8 cellular contexts compared by ENCODE assay signal in genomic region chr4:102760645-102761477, GRCh38. TPM values are rescaled to one million over a fixed set of nuclear protein-coding genes. Genes with fewer than 3 reads are reported as not detected.
DNase-seq lines count a peak whose midpoint lies in the region; ATAC-seq and TF ChIP-seq lines count a peak whose summit lies in the region.

TSS of gene MANBA (minus strand) at chr4:102760968. CDS start at chr4:102760894, 74 bp downstream.

- H3K4me3 Mint-ChIP-seq in activated naive CD8-positive, alpha-beta T cell treated with anti-CD3 and anti-CD28 coated beads, Interleukin-2, amount 50 U/mL, for 24 hours = peak within 1 kb of the TSS; percentile 92
- H3K4me3 Mint-ChIP-seq in type B pancreatic cell = peak within 1 kb of the TSS; percentile 96

- H3K27me3 Mint-ChIP-seq in activated naive CD8-positive, alpha-beta T cell treated with anti-CD3 and anti-CD28 coated beads, Interleukin-2, amount 50 U/mL, for 24 hours = peaks cover 2% of the 10 kb centered on the region
- peaks cover 14% of the 10 kb centered on the region for H3K27me3 Mint-ChIP-seq in type B pancreatic cell

- ATAC-seq in HG02763 (IDR thresholded peaks at IDR 0.05; ENCODE audit: unreplicated experiment) (peak; percentile 92), heart right ventricle (peak; percentile 97 to 99 (median 98))
- ATAC-seq in activated naive CD8-positive, alpha-beta T cell treated with anti-CD3 and anti-CD28 coated beads, Interleukin-2, amount 50 U/mL, for 24 hours = peak; percentile 94

- DNase-seq in GM13976 (ENCODE audit: low spot score) = peak; percentile 98
- DNase-seq in NCI-H128 (lab: John Stamatoyannopoulos, UW; ENCODE audit: unreplicated experiment) = peak; percentile 32
- peak; percentile 70 for DNase-seq in SW480 (ENCODE audit: low spot score)
- DNase-seq in activated naive CD8-positive, alpha-beta T cell treated with anti-CD3 and anti-CD28 coated beads, Interleukin-2, amount 50 U/mL, for 24 hours = peak; percentile 86
- DNase-seq in heart right ventricle = peak; percentile 84 to 86
- peak; percentile 95 for DNase-seq in posterior vena cava (ENCODE audit: low spot score)
- DNase-seq in type B pancreatic cell (ENCODE audit: extremely low spot score, unreplicated experiment) = no peak

- H3K36me3 ChIP-seq in heart right ventricle = no peaks in the 10 kb centered on the region

- H3K4me3 ChIP-seq in heart right ventricle = peak within 1 kb of the TSS; percentile 74 to 97 (median 84)

- H3K27ac ChIP-seq in heart right ventricle = peak within 1 kb of the TSS; percentile 11 to 94 (median 80)

- H3K27me3 ChIP-seq in heart right ventricle = no peaks in the 10 kb centered on the region

- peaks cover 0 to 3% (median 0%) of the 10 kb centered on the region in 11 donors for H3K9me3 ChIP-seq in heart right ventricle

- peaks cover 0 to 40% (median 17%) of the 10 kb centered on the region in 9 donors for H3K4me1 ChIP-seq in heart right ventricle

- peaks cover 6% of the 10 kb centered on the region for H3K36me3 Mint-ChIP-seq in activated naive CD8-positive, alpha-beta T cell treated with anti-CD3 and anti-CD28 coated beads, Interleukin-2, amount 50 U/mL, for 24 hours (ENCODE audit: low read depth)
- H3K36me3 Mint-ChIP-seq in type B pancreatic cell = peaks cover 5% of the 10 kb centered on the region

- H3K27ac Mint-ChIP-seq in activated naive CD8-positive, alpha-beta T cell treated with anti-CD3 and anti-CD28 coated beads, Interleukin-2, amount 50 U/mL, for 24 hours = peak within 1 kb of the TSS; percentile 83
- H3K27ac Mint-ChIP-seq in type B pancreatic cell = peak within 1 kb of the TSS; percentile 82

- in situ Hi-C loops in GM13976 (cut with MboI; ENCODE audit: low sequenced_read_pairs, unreplicated experiment) = no loop called here

- 0 to 1% methylated on average over 68 of the region's 68 CpGs for WGBS in heart right ventricle, 2 donors

- H3K9me3 Mint-ChIP-seq in activated naive CD8-positive, alpha-beta T cell treated with anti-CD3 and anti-CD28 coated beads, Interleukin-2, amount 50 U/mL, for 24 hours = no peaks in the 10 kb centered on the region
- no peaks in the 10 kb centered on the region for H3K9me3 Mint-ChIP-seq in type B pancreatic cell

- peaks cover 35% of the 10 kb centered on the region for H3K4me1 Mint-ChIP-seq in activated naive CD8-positive, alpha-beta T cell treated with anti-CD3 and anti-CD28 coated beads, Interleukin-2, amount 50 U/mL, for 24 hours
- peaks cover 20% of the 10 kb centered on the region for H3K4me1 Mint-ChIP-seq in type B pancreatic cell (ENCODE audit: unreplicated experiment)

- intact Hi-C loops in heart right ventricle (cut with DNase I) = loop anchor here in 4 of 10 donors (5.0 to 10.0 kb wide), 3 partner anchors 64 to 106 kb away; partner anchors contain the start of genes UBE2D3 (in 3 of the 4) and CISD2 (in 1 of the 4)
- intact Hi-C loops in posterior vena cava (cut with DNase I) = no loop called here

- TF ChIP-seq CTCF in GM13976 (IDR thresholded peaks at IDR 0.05; ENCODE audit: borderline replicate concordance, control extremely low read depth, extremely low read depth, insufficient read depth, missing control alignments) = no peak
- TF ChIP-seq CTCF in heart right ventricle (IDR thresholded peaks at IDR 0.05) = peak in 3 of 9 donors; percentile 10 to 29 (median 11)
- TF ChIP-seq CTCF in type B pancreatic cell (conservative IDR thresholded peaks at IDR 0.05) = peak; percentile 22

RNA-seq across cellular contexts. Expression of gene MANBA, which starts in this region (rescaled TPM):
- total RNA-seq in heart right ventricle = 10 to 100 TPM; 17.9 to 47.7 (median 28.5) TPM
- polyA plus RNA-seq in heart right ventricle = 10 to 100 TPM in 1 of 2 donors, 1 to 10 TPM in 1; 8.9 to 10.7 TPM
- 10 to 100 TPM; 16.7 to 24.8 TPM for total RNA-seq in posterior vena cava
- 32.4 and 38.0 TPM in 2 replicates for total RNA-seq in type B pancreatic cell (ENCODE audit: low replicate concordance)
